In genomic region chr1:182784556-182785171, GRCh38 we compare ENCODE assay signal across 8 cellular contexts. TPM values are rescaled to one million over a fixed set of nuclear protein-coding genes. Genes with fewer than 3 reads are reported as not detected.
DNase-seq lines count a peak whose midpoint lies in the region; ATAC-seq, FAIRE-seq and TF ChIP-seq lines count a peak whose summit lies in the region.

No MANE protein-coding gene starts in this region.

- peaks cover 0 to 3% of the 10 kb centered on the region in 2 donors for H3K36me3 Mint-ChIP-seq in CD14-positive monocyte
- H3K36me3 Mint-ChIP-seq in MCF 10A (ENCODE audit: insufficient read depth, unreplicated experiment): no peaks in the 10 kb centered on the region

- intact Hi-C loops in CD14-positive monocyte (cut with micrococcal nuclease) (loop anchor here (5.0 to 10.0 kb wide), 4 partner anchors 182 to 700 kb away; partner anchors contain the start of genes RGS16 (in 2 of the 2) and GLUL (in 1 of the 2)), MCF 10A (cut with micrococcal nuclease) (loop anchor here (1.0 to 2.0 kb wide), 3 partner anchors 338 to 699 kb away; no protein-coding TSS in a partner anchor)

- CTCF ChIA-PET in MCF 10A (lab: Yijun Ruan, JAX): interaction anchor here (0.6 to 16.6 kb wide), 54 partner anchors 9 to 1472 kb away, joined by 3 to 991 read pairs (median 4); partner anchors contain the start of genes RGS16 and RNASEL

- FAIRE-seq in GM18507 (lab: Jason Lieb, UNC): peak; percentile 84

- DNase-seq in CD14-positive monocyte (ENCODE audit: low spot score): no peak
- DNase-seq in GM18507 (ENCODE audit: extremely low spot score, insufficient read length, low read depth): no peak
- peak; percentile 66 for DNase-seq in NCI-H460 (ENCODE audit: extremely low read depth, low read depth)
- DNase-seq in MCF 10A (ENCODE audit: unreplicated experiment): peak; percentile 71
- peak; percentile 55 to 67 for DNase-seq in lung microvascular endothelial cell (ENCODE audit: low read depth in 2 of 2)
- DNase-seq in activated effector memory CD4-positive, alpha-beta T cell treated with Interleukin-2 at 50 U/mL for 16 hours: no peak

- H3K9me3 Mint-ChIP-seq in CD14-positive monocyte (no peaks in the 10 kb centered on the region), MCF 10A (ENCODE audit: unreplicated experiment) (no peaks in the 10 kb centered on the region)

- H3K4me3 Mint-ChIP-seq in CD14-positive monocyte: no peak overlapping the region
- H3K4me3 Mint-ChIP-seq in MCF 10A (ENCODE audit: unreplicated experiment): no peak overlapping the region

- ATAC-seq in GM19455 (IDR thresholded peaks at IDR 0.05; ENCODE audit: unreplicated experiment): no peak
- ATAC-seq in GM19324 (IDR thresholded peaks at IDR 0.05; ENCODE audit: low FRiP score, unreplicated experiment): no peak

- H3K27ac Mint-ChIP-seq in CD14-positive monocyte: no peak overlapping the region
- H3K27ac Mint-ChIP-seq in MCF 10A (ENCODE audit: low read depth, unreplicated experiment): no peak overlapping the region

- H3K4me1 Mint-ChIP-seq in CD14-positive monocyte: peaks cover 26% of the 10 kb centered on the region
- peaks cover 21% of the 10 kb centered on the region for H3K4me1 Mint-ChIP-seq in MCF 10A (ENCODE audit: insufficient read depth, unreplicated experiment)

- POLR2A ChIA-PET in MCF 10A (lab: Yijun Ruan, JAX): interaction anchor here (0.7 to 12.3 kb wide), 4 partner anchors 56 to 196 kb away, joined by 3 to 151 read pairs (median 4); partner anchors contain the start of gene RGS16

- TF ChIP-seq CTCF in CD14-positive monocyte (IDR thresholded peaks at IDR 0.05) (peak; percentile 76), MCF 10A (IDR thresholded peaks at IDR 0.05; ENCODE audit: unreplicated experiment) (peak; percentile 93)

- no TSS peak for BruUV-seq in MCF 10A (replicated peaks; lab: Mats Ljungman, UMichigan)

- H3K27me3 Mint-ChIP-seq in CD14-positive monocyte (ENCODE audit: low read depth in 3 of 3) (peaks cover 14 to 22% (median 16%) of the 10 kb centered on the region in 3 donors), MCF 10A (ENCODE audit: insufficient read depth, unreplicated experiment) (no peaks in the 10 kb centered on the region)

RNA-seq across cellular contexts. Expression of gene NPL, which starts 4.9 kb away (rescaled TPM):
- polyA plus RNA-seq in CD14-positive monocyte: 100 to 1,000 TPM; 127 TPM
- total RNA-seq in NCI-H460 (2014; rRNA removed; shearing (Covaris generic)): 10.7 and 23.7 TPM in 2 replicates
- polyA plus RNA-seq in NCI-H460 (2014; cell fraction: nucleus; rRNA removed): 4.4 and 9.7 TPM in 2 replicates
- total RNA-seq in MCF 10A (2022) (4.5 and 6.2 TPM in 2 replicates), lung microvascular endothelial cell (1.6 and 3.1 TPM in 2 replicates)

RNA-seq across cellular contexts. Expression of gene DHX9, which starts 54.5 kb away (rescaled TPM):
- polyA plus RNA-seq in CD14-positive monocyte: 10 to 100 TPM; 57.9 to 58.5 TPM
- 100 and 131 TPM in 2 replicates for total RNA-seq in NCI-H460 (2014; rRNA removed; shearing (Covaris generic))
- 142 and 155 TPM in 2 replicates for polyA plus RNA-seq in NCI-H460 (2014; cell fraction: nucleus; rRNA removed)
- total RNA-seq in MCF 10A (2022) (105 and 107 TPM in 2 replicates), lung microvascular endothelial cell (139 and 159 TPM in 2 replicates)

Comparison
In these comparisons a context has a peak if more than half of its experiments do, and no peak if none do; other contexts are left out.
1. DNase-seq: peak in NCI-H460 (single experiment), MCF 10A (single experiment) and lung microvascular endothelial cell (2 of 2); none in CD14-positive monocyte (single experiment), GM18507 (single experiment) and activated effector memory CD4-positive, alpha-beta T cell treated with Interleukin-2 at 50 U/mL for 16 hours (single experiment).